ENCODE assay signal across 1 cellular context in the genomic region with DNA sequence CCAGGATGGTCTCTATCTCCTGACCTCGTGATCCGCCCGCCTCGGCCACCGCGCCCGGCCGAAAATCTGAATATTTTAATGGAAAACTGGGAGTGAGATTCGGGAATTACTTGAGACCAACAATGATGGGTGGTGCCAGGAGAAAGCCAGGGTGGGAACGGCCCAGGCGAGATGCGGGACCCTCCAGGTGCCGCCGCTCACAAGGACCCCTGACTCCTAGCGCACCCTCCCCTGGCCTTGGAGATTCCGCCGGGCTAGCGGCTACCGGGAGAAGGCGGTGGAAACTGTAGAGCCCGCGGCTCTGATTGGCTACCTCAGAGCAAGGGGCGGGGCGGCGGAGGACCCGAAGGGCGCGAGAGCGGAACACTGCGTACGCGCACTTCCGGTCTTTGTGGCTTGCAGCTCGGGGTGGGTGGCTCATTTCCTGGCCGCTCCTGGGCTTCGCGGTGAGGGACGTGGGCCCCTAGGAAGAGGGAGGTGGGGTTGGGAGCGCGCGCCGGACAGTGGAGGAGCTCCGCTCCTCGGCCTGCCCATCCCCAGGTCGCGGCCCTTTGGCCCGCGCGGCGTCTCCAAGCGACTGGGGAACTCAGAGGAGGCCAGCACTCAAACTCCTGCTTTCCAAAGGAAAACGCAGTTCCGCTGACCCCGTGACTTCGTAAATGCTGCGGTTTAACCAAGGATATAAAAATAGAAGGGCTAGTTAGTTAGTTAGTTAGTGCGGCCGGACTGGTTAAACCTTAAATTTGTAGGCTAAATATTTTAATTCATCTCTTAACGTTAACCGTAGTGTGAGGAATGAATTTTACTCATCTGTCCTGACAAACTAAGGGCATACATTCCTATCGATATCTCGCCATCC.
A peak's percentile ranks its signal among the peaks of the same experiment; 100 is the strongest.
TF ChIP-seq lines count a peak whose summit lies in the region.

A gene (plus strand): TSS at position 371 of the 859 bp plus-strand sequence. CDS start 1,437 bp downstream, outside the sequence.

TF ChIP-seq in K562, 482 proteins besides CTCF, POLR2A, EP300 and RAD21 (continued from another document and continues in another):
- TF ChIP-seq, protein P1, sequence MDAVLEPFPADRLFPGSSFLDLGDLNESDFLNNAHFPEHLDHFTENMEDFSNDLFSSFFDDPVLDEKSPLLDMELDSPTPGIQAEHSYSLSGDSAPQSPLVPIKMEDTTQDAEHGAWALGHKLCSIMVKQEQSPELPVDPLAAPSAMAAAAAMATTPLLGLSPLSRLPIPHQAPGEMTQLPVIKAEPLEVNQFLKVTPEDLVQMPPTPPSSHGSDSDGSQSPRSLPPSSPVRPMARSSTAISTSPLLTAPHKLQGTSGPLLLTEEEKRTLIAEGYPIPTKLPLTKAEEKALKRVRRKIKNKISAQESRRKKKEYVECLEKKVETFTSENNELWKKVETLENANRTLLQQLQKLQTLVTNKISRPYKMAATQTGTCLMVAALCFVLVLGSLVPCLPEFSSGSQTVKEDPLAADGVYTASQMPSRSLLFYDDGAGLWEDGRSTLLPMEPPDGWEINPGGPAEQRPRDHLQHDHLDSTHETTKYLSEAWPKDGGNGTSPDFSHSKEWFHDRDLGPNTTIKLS (IDR thresholded peaks at IDR 0.05; ENCODE audit: borderline replicate concordance, low read depth) = peak; percentile 73; the same call in 1 of the 2 replicates
- TF ChIP-seq ARHGAP35 (IDR thresholded peaks at IDR 0.05; ENCODE audit: partially characterized antibody) (no peak), HMGN3 (IDR thresholded peaks at IDR 0.05; ENCODE audit: borderline replicate concordance, extremely low read depth, insufficient read length, low read depth, low read length) (peak; percentile 75), HIVEP1 (CRISPR knock-in tag; IDR thresholded peaks at IDR 0.05) (peak; percentile 80; the same call in 1 of the 2 replicates), ZNF584 (CRISPR knock-in tag; IDR thresholded peaks at IDR 0.05; ENCODE audit: low read depth) (no peak; the same call in 1 of the 2 replicates), TCFL5 (CRISPR knock-in tag; conservative IDR thresholded peaks at IDR 0.05) (0 out of 2 replicates have a peak, but pooled peaks have one; percentile 21), NR2C2 (CRISPR knock-in tag; IDR thresholded peaks at IDR 0.05) (peak; percentile 71; the same call in 1 of the 2 replicates), NR2C2 (tag; IDR thresholded peaks at IDR 0.05) (peak; percentile 82), ETV1 (tag; conservative IDR thresholded peaks at IDR 0.05; ENCODE audit: low read depth) (peak; percentile 94), ZNF143 (CRISPR knock-in tag; IDR thresholded peaks at IDR 0.05) (no peak), IFI16 (CRISPR knock-in tag; IDR thresholded peaks at IDR 0.05) (no peak), LCOR (CRISPR knock-in tag; IDR thresholded peaks at IDR 0.05) (peak; percentile 40; the same call in 1 of the 2 replicates), POU5F1 (IDR thresholded peaks at IDR 0.05; ENCODE audit: borderline replicate concordance, low read depth, low read length, partially characterized antibody) (no peak), MXI1 (IDR thresholded peaks at IDR 0.05; ENCODE audit: low read depth, low read length) (peak; percentile 17; the same call in 1 of the 2 replicates), CBFA2T3 (IDR thresholded peaks at IDR 0.05) (no peak), SRF (CRISPR knock-in tag; IDR thresholded peaks at IDR 0.05) (peak in 1 of 2 experiments; percentile 40; a peak in 1 of 4 replicates)
- TF ChIP-seq, protein P2, sequence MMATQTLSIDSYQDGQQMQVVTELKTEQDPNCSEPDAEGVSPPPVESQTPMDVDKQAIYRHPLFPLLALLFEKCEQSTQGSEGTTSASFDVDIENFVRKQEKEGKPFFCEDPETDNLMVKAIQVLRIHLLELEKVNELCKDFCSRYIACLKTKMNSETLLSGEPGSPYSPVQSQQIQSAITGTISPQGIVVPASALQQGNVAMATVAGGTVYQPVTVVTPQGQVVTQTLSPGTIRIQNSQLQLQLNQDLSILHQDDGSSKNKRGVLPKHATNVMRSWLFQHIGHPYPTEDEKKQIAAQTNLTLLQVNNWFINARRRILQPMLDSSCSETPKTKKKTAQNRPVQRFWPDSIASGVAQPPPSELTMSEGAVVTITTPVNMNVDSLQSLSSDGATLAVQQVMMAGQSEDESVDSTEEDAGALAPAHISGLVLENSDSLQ (IDR thresholded peaks at IDR 0.05) = peak; percentile 77; the same call in 1 of the 2 replicates
- TF ChIP-seq, protein P3, sequence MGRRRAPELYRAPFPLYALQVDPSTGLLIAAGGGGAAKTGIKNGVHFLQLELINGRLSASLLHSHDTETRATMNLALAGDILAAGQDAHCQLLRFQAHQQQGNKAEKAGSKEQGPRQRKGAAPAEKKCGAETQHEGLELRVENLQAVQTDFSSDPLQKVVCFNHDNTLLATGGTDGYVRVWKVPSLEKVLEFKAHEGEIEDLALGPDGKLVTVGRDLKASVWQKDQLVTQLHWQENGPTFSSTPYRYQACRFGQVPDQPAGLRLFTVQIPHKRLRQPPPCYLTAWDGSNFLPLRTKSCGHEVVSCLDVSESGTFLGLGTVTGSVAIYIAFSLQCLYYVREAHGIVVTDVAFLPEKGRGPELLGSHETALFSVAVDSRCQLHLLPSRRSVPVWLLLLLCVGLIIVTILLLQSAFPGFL (CRISPR knock-in tag; IDR thresholded peaks at IDR 0.05) = no peak
- TF ChIP-seq, protein P4, sequence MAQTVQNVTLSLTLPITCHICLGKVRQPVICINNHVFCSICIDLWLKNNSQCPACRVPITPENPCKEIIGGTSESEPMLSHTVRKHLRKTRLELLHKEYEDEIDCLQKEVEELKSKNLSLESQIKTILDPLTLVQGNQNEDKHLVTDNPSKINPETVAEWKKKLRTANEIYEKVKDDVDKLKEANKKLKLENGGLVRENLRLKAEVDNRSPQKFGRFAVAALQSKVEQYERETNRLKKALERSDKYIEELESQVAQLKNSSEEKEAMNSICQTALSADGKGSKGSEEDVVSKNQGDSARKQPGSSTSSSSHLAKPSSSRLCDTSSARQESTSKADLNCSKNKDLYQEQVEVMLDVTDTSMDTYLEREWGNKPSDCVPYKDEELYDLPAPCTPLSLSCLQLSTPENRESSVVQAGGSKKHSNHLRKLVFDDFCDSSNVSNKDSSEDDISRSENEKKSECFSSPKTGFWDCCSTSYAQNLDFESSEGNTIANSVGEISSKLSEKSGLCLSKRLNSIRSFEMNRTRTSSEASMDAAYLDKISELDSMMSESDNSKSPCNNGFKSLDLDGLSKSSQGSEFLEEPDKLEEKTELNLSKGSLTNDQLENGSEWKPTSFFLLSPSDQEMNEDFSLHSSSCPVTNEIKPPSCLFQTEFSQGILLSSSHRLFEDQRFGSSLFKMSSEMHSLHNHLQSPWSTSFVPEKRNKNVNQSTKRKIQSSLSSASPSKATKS (CRISPR knock-in tag; IDR thresholded peaks at IDR 0.05) = no peak
- TF ChIP-seq, protein P5, sequence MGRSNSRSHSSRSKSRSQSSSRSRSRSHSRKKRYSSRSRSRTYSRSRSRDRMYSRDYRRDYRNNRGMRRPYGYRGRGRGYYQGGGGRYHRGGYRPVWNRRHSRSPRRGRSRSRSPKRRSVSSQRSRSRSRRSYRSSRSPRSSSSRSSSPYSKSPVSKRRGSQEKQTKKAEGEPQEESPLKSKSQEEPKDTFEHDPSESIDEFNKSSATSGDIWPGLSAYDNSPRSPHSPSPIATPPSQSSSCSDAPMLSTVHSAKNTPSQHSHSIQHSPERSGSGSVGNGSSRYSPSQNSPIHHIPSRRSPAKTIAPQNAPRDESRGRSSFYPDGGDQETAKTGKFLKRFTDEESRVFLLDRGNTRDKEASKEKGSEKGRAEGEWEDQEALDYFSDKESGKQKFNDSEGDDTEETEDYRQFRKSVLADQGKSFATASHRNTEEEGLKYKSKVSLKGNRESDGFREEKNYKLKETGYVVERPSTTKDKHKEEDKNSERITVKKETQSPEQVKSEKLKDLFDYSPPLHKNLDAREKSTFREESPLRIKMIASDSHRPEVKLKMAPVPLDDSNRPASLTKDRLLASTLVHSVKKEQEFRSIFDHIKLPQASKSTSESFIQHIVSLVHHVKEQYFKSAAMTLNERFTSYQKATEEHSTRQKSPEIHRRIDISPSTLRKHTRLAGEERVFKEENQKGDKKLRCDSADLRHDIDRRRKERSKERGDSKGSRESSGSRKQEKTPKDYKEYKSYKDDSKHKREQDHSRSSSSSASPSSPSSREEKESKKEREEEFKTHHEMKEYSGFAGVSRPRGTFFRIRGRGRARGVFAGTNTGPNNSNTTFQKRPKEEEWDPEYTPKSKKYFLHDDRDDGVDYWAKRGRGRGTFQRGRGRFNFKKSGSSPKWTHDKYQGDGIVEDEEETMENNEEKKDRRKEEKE (IDR thresholded peaks at IDR 0.05; ENCODE audit: borderline replicate concordance in 1 of 2, control insufficient read depth in 1 of 2, low read depth in 2 of 2, low read length in 1 of 2) = 0 out of 4 replicates have a peak, but pooled peaks of 1 of the 2 experiments have one; percentile 49
- TF ChIP-seq, protein P6, sequence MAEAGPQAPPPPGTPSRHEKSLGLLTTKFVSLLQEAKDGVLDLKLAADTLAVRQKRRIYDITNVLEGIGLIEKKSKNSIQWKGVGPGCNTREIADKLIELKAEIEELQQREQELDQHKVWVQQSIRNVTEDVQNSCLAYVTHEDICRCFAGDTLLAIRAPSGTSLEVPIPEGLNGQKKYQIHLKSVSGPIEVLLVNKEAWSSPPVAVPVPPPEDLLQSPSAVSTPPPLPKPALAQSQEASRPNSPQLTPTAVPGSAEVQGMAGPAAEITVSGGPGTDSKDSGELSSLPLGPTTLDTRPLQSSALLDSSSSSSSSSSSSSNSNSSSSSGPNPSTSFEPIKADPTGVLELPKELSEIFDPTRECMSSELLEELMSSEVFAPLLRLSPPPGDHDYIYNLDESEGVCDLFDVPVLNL (CRISPR knock-in tag; IDR thresholded peaks at IDR 0.05; ENCODE audit: low read depth) = 0 out of 2 replicates have a peak, but pooled peaks have one; percentile 35
- TF ChIP-seq, protein P7, sequence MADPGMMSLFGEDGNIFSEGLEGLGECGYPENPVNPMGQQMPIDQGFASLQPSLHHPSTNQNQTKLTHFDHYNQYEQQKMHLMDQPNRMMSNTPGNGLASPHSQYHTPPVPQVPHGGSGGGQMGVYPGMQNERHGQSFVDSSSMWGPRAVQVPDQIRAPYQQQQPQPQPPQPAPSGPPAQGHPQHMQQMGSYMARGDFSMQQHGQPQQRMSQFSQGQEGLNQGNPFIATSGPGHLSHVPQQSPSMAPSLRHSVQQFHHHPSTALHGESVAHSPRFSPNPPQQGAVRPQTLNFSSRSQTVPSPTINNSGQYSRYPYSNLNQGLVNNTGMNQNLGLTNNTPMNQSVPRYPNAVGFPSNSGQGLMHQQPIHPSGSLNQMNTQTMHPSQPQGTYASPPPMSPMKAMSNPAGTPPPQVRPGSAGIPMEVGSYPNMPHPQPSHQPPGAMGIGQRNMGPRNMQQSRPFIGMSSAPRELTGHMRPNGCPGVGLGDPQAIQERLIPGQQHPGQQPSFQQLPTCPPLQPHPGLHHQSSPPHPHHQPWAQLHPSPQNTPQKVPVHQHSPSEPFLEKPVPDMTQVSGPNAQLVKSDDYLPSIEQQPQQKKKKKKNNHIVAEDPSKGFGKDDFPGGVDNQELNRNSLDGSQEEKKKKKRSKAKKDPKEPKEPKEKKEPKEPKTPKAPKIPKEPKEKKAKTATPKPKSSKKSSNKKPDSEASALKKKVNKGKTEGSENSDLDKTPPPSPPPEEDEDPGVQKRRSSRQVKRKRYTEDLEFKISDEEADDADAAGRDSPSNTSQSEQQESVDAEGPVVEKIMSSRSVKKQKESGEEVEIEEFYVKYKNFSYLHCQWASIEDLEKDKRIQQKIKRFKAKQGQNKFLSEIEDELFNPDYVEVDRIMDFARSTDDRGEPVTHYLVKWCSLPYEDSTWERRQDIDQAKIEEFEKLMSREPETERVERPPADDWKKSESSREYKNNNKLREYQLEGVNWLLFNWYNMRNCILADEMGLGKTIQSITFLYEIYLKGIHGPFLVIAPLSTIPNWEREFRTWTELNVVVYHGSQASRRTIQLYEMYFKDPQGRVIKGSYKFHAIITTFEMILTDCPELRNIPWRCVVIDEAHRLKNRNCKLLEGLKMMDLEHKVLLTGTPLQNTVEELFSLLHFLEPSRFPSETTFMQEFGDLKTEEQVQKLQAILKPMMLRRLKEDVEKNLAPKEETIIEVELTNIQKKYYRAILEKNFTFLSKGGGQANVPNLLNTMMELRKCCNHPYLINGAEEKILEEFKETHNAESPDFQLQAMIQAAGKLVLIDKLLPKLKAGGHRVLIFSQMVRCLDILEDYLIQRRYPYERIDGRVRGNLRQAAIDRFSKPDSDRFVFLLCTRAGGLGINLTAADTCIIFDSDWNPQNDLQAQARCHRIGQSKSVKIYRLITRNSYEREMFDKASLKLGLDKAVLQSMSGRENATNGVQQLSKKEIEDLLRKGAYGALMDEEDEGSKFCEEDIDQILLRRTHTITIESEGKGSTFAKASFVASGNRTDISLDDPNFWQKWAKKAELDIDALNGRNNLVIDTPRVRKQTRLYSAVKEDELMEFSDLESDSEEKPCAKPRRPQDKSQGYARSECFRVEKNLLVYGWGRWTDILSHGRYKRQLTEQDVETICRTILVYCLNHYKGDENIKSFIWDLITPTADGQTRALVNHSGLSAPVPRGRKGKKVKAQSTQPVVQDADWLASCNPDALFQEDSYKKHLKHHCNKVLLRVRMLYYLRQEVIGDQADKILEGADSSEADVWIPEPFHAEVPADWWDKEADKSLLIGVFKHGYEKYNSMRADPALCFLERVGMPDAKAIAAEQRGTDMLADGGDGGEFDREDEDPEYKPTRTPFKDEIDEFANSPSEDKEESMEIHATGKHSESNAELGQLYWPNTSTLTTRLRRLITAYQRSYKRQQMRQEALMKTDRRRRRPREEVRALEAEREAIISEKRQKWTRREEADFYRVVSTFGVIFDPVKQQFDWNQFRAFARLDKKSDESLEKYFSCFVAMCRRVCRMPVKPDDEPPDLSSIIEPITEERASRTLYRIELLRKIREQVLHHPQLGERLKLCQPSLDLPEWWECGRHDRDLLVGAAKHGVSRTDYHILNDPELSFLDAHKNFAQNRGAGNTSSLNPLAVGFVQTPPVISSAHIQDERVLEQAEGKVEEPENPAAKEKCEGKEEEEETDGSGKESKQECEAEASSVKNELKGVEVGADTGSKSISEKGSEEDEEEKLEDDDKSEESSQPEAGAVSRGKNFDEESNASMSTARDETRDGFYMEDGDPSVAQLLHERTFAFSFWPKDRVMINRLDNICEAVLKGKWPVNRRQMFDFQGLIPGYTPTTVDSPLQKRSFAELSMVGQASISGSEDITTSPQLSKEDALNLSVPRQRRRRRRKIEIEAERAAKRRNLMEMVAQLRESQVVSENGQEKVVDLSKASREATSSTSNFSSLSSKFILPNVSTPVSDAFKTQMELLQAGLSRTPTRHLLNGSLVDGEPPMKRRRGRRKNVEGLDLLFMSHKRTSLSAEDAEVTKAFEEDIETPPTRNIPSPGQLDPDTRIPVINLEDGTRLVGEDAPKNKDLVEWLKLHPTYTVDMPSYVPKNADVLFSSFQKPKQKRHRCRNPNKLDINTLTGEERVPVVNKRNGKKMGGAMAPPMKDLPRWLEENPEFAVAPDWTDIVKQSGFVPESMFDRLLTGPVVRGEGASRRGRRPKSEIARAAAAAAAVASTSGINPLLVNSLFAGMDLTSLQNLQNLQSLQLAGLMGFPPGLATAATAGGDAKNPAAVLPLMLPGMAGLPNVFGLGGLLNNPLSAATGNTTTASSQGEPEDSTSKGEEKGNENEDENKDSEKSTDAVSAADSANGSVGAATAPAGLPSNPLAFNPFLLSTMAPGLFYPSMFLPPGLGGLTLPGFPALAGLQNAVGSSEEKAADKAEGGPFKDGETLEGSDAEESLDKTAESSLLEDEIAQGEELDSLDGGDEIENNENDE (IDR thresholded peaks at IDR 0.05; ENCODE audit: low read depth, low read length) = no peak
